In the genomic region with DNA sequence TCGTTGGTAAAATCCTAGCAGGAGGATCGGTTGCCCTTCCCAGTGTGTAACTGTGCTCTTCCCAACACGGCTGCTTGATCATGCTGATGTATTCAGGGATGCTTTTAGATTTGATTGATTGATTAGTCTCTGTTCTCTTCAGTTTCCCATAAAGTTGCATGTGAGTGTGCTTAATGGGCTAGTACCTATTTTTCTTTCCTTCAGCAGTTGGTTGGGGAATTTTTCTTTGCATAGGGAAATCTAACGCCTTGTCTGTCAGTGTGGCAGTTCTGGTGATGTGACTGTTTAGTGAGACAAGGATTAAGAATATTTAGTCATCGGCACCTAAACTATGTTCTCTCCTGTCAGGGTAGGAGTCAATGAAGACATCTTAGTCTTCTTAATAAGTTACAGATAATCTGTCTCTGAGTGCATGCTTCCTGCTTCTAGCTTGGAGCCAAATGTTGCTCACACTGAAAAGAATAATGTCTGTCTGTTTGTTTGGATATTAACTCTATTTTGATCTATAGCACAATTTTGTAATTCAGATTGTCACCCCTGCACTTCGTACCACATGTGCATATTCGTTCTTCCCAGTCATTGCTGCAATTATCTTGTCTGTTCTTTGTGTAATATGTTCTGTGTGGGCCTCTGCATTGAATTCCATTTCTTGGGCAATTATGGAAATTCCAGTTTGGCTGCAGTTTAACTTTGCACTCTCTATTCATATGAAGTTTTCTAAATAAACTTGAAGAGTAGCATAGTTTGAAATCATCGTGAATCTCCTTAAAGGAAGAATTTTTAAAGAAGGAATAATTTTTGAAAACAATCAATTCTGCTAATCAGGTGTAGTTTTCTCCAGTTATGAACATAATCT, we compare ENCODE assay signal across 18 cellular contexts.
"Had no signal": no experiment of that assay in that cellular context is flagged by ENCODE, and none has a peak within 500 bp of the region (broad histone marks: within the 10 kb centered on the region; RNA-seq: fewer than 3 reads in every experiment).

No MANE protein-coding gene starts in this region.

- DNase-seq: activated CD4-positive, alpha-beta T cell treated with anti-CD3 and anti-CD28 coated beads, Interleukin-2, amount 50 U/mL, for 1 hour; activated naive CD4-positive, alpha-beta T cell treated with Interleukin-2 at 50 U/mL for 16 hours; heart right ventricle; islet precursor cell; left lung; naive thymus-derived CD8-positive, alpha-beta T cell; posterior cingulate gyrus; SK-N-SH; stimulated activated CD4-positive, alpha-beta T cell treated with anti-CD3 and anti-CD28 coated beads, Interleukin-2, amount 100 ng/mL, for 48 hours; stimulated activated naive B cell treated with anti-CD40 and anti-IgM and Interleukin-4, amounts not matched to agents 10 μg/mL and 1 μg/mL and 100 μg/mL, for 72 hours; T-helper 1 cell; T1000; tibial artery had no signal

- H3K4me2 ChIP-seq: SK-N-SH had no signal

- FAIRE-seq: astrocyte had no signal

- ATAC-seq: activated CD4-positive, CD25-positive, alpha-beta regulatory T cell treated with anti-CD3 and anti-CD28 coated beads, Interleukin-2, amount 50 U/mL, for 24 hours; activated T-helper 17 cell treated with anti-CD3 and anti-CD28 coated beads, Interleukin-2, amount 50 U/mL, for 72 hours; heart right ventricle; left lung; naive thymus-derived CD8-positive, alpha-beta T cell; stimulated activated naive B cell treated with anti-CD40 and anti-IgM and Interleukin-4, amounts not matched to agents 10 μg/mL and 1 μg/mL and 100 μg/mL, for 72 hours had no signal

- H3K27me3 ChIP-seq: heart right ventricle, left lung, right atrium auricular region, tibial artery had no signal

- H3K4me1 Mint-ChIP-seq: activated T-helper 17 cell treated with anti-CD3 and anti-CD28 coated beads, Interleukin-2, amount 50 U/mL, for 72 hours; memory B cell; naive thymus-derived CD8-positive, alpha-beta T cell; stimulated activated naive B cell treated with anti-CD40 and anti-IgM and Interleukin-4, amounts not matched to agents 10 μg/mL and 1 μg/mL and 100 μg/mL, for 72 hours had no signal

- H3K9me3 Mint-ChIP-seq: activated T-helper 17 cell treated with anti-CD3 and anti-CD28 coated beads, Interleukin-2, amount 50 U/mL, for 72 hours; stimulated activated naive B cell treated with anti-CD40 and anti-IgM and Interleukin-4, amounts not matched to agents 10 μg/mL and 1 μg/mL and 100 μg/mL, for 72 hours had no signal

- H3K9ac ChIP-seq: SK-N-SH had no signal

- H3K4me3 ChIP-seq: heart right ventricle, left lung, right atrium auricular region, tibial artery had no signal

- H3K27ac ChIP-seq: heart right ventricle, left lung, right atrium auricular region, tibial artery had no signal

- H3K36me3 ChIP-seq: heart right ventricle, left lung, right atrium auricular region, tibial artery had no signal

- H3K4me3 Mint-ChIP-seq: activated T-helper 17 cell treated with anti-CD3 and anti-CD28 coated beads, Interleukin-2, amount 50 U/mL, for 72 hours; memory B cell; naive thymus-derived CD8-positive, alpha-beta T cell; stimulated activated naive B cell treated with anti-CD40 and anti-IgM and Interleukin-4, amounts not matched to agents 10 μg/mL and 1 μg/mL and 100 μg/mL, for 72 hours had no signal

- H3K4me1 ChIP-seq: heart right ventricle, left lung, right atrium auricular region, tibial artery had no signal

- H3K27ac Mint-ChIP-seq: activated T-helper 17 cell treated with anti-CD3 and anti-CD28 coated beads, Interleukin-2, amount 50 U/mL, for 72 hours; memory B cell; naive thymus-derived CD8-positive, alpha-beta T cell; stimulated activated naive B cell treated with anti-CD40 and anti-IgM and Interleukin-4, amounts not matched to agents 10 μg/mL and 1 μg/mL and 100 μg/mL, for 72 hours had no signal

- H3K36me3 Mint-ChIP-seq: memory B cell; naive thymus-derived CD8-positive, alpha-beta T cell; stimulated activated naive B cell treated with anti-CD40 and anti-IgM and Interleukin-4, amounts not matched to agents 10 μg/mL and 1 μg/mL and 100 μg/mL, for 72 hours had no signal

- H3K9me3 ChIP-seq: left lung, right atrium auricular region, SK-N-SH, tibial artery had no signal
